ENCODE assay signal across 1 cellular context in genomic region chr16:11105038-11105903, GRCh38.
TF ChIP-seq lines count a peak whose summit lies in the region.

No MANE protein-coding gene starts in this region.

TF ChIP-seq in K562, 482 proteins besides CTCF, POLR2A, EP300 and RAD21 (continued from another document and continues in another):
- peak in 1 of 2 experiments; percentile 4 for TF ChIP-seq E2F6 (IDR thresholded peaks at IDR 0.05; ENCODE audit: borderline replicate concordance in 1 of 2, extremely low read depth in 1 of 2, insufficient read depth in 1 of 2, insufficient read length in 1 of 2, low read depth in 1 of 2, low read length in 1 of 2, poor library complexity in 1 of 2, severe bottlenecking in 1 of 2)
- peak; percentile 87 for TF ChIP-seq JUND (IDR thresholded peaks at IDR 0.05; ENCODE audit: borderline replicate concordance, low read depth, low read length)
- peak; percentile 92; the same call in 2 of the 3 replicates for TF ChIP-seq JUND (tag; IDR thresholded peaks at IDR 0.05; ENCODE audit: borderline replicate concordance, low read depth, low read length)
- no peak for TF ChIP-seq RHOXF2B (CRISPR knock-in tag; conservative IDR thresholded peaks at IDR 0.05)
- TF ChIP-seq SRSF7 (optimal IDR thresholded peaks at IDR 0.05; ENCODE audit: low read depth, low read length), result no peak
- TF ChIP-seq DDX20 (tag; IDR thresholded peaks at IDR 0.05; ENCODE audit: low read depth), result peak; percentile 24; the same call in 1 of the 2 replicates
- TF ChIP-seq NRF1 (conservative IDR thresholded peaks at IDR 0.05 in 1 of 2, IDR thresholded peaks at IDR 0.05 in 1 of 2), result peak; percentile 20 to 23; a peak in 2 of 4 replicates
- peak; percentile 68 for TF ChIP-seq E2F8 (IDR thresholded peaks at IDR 0.05; ENCODE audit: low read depth, partially characterized antibody)
- TF ChIP-seq ZBTB9 (CRISPR knock-in tag; IDR thresholded peaks at IDR 0.05), result peak; percentile 56; the same call in 1 of the 2 replicates
- no peak for TF ChIP-seq CLOCK (CRISPR knock-in tag; IDR thresholded peaks at IDR 0.05; ENCODE audit: borderline replicate concordance)
- 0 out of 2 replicates have a peak, but pooled peaks have one; percentile 27 for TF ChIP-seq CREB3 (tag; conservative IDR thresholded peaks at IDR 0.05; ENCODE audit: low read depth)
- no peak for TF ChIP-seq CBX8 (IDR thresholded peaks at IDR 0.05; ENCODE audit: borderline replicate concordance, extremely low read depth, low read depth, low read length, poor library complexity, severe bottlenecking)
- TF ChIP-seq IRF1 (CRISPR knock-in tag; IDR thresholded peaks at IDR 0.05; ENCODE audit: borderline replicate concordance), result no peak
- no peak for TF ChIP-seq FOXO4 (CRISPR knock-in tag; IDR thresholded peaks at IDR 0.05)
- TF ChIP-seq MAFK (IDR thresholded peaks at IDR 0.05; ENCODE audit: low read length), result no peak
- TF ChIP-seq NFIC (IDR thresholded peaks at IDR 0.05), result peak; percentile 94
- TF ChIP-seq NFYB (IDR thresholded peaks at IDR 0.05; ENCODE audit: extremely low read depth, insufficient read length), result no peak
- TF ChIP-seq RFX1 (IDR thresholded peaks at IDR 0.05), result no peak
- TF ChIP-seq ZNF398 (CRISPR knock-in tag; IDR thresholded peaks at IDR 0.05), result no peak
- no peak for TF ChIP-seq ZNF507 (tag; conservative IDR thresholded peaks at IDR 0.05)
- TF ChIP-seq MTA3 (IDR thresholded peaks at IDR 0.05; ENCODE audit: borderline replicate concordance), result peak; percentile 95
- TF ChIP-seq POU5F1 (IDR thresholded peaks at IDR 0.05; ENCODE audit: borderline replicate concordance, low read depth, low read length, partially characterized antibody), result no peak
- TF ChIP-seq ELF2 (CRISPR knock-in tag; IDR thresholded peaks at IDR 0.05), result 0 out of 2 replicates have a peak, but pooled peaks have one; percentile 14
- no peak for TF ChIP-seq ZNF184 (CRISPR knock-in tag; IDR thresholded peaks at IDR 0.05)
- peak; percentile 99 for TF ChIP-seq SMARCA4 (IDR thresholded peaks at IDR 0.05)
- TF ChIP-seq ZNF263 (CRISPR knock-in tag; IDR thresholded peaks at IDR 0.05; ENCODE audit: borderline replicate concordance), result peak; percentile 40; the same call in 1 of the 2 replicates
- TF ChIP-seq E2F4 (CRISPR knock-in tag; IDR thresholded peaks at IDR 0.05; ENCODE audit: low read depth), result no peak
- no peak for TF ChIP-seq NFIX (CRISPR knock-in tag; IDR thresholded peaks at IDR 0.05; ENCODE audit: low read depth)
- no peak for TF ChIP-seq NR2F6 (CRISPR knock-in tag; IDR thresholded peaks at IDR 0.05)
- no peak for TF ChIP-seq ADNP (tag; IDR thresholded peaks at IDR 0.05)
- TF ChIP-seq HDAC8 (tag; IDR thresholded peaks at IDR 0.05), result no peak
- peak; percentile 42 for TF ChIP-seq EGR1 (conservative IDR thresholded peaks at IDR 0.05)
- TF ChIP-seq DIDO1 (tag; IDR thresholded peaks at IDR 0.05; ENCODE audit: low read depth), result 0 out of 2 replicates have a peak, but pooled peaks have one; percentile 39
- peak; percentile 90 for TF ChIP-seq ZBTB2 (IDR thresholded peaks at IDR 0.05)
- 0 out of 4 replicates have a peak, but pooled peaks of 1 of the 2 experiments have one; percentile 34 for TF ChIP-seq UBTF (IDR thresholded peaks at IDR 0.05; ENCODE audit: borderline replicate concordance in 1 of 2, low read depth in 2 of 2, low read length in 2 of 2)
- peak; percentile 17 to 89; a peak in 3 of 4 replicates for TF ChIP-seq MAZ (CRISPR knock-in tag; conservative IDR thresholded peaks at IDR 0.05 in 1 of 2, IDR thresholded peaks at IDR 0.05 in 1 of 2)
